Comparison of ENCODE assay signal across 1 cellular context in genomic region chr19:48025480-48025879, GRCh38.
TF ChIP-seq lines count a peak whose summit lies in the region.

No MANE protein-coding gene starts in this region.

TF ChIP-seq in HEK293, 187 proteins besides CTCF, POLR2A, EP300 and RAD21 (continued from another document):
- TF ChIP-seq, protein P1, sequence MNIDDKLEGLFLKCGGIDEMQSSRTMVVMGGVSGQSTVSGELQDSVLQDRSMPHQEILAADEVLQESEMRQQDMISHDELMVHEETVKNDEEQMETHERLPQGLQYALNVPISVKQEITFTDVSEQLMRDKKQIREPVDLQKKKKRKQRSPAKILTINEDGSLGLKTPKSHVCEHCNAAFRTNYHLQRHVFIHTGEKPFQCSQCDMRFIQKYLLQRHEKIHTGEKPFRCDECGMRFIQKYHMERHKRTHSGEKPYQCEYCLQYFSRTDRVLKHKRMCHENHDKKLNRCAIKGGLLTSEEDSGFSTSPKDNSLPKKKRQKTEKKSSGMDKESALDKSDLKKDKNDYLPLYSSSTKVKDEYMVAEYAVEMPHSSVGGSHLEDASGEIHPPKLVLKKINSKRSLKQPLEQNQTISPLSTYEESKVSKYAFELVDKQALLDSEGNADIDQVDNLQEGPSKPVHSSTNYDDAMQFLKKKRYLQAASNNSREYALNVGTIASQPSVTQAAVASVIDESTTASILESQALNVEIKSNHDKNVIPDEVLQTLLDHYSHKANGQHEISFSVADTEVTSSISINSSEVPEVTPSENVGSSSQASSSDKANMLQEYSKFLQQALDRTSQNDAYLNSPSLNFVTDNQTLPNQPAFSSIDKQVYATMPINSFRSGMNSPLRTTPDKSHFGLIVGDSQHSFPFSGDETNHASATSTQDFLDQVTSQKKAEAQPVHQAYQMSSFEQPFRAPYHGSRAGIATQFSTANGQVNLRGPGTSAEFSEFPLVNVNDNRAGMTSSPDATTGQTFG (tag by site-specific recombination; IDR thresholded peaks at IDR 0.05; ENCODE audit: borderline replicate concordance) = 0 out of 2 replicates have a peak, but pooled peaks have one; percentile 35
- TF ChIP-seq ZNF621 (tag by site-specific recombination; IDR thresholded peaks at IDR 0.05) = 0 out of 2 replicates have a peak, but pooled peaks have one; percentile 63
- TF ChIP-seq SALL2 (tag by site-specific recombination; IDR thresholded peaks at IDR 0.05; ENCODE audit: borderline replicate concordance) = no peak
- TF ChIP-seq ZNF211 (tag by site-specific recombination; IDR thresholded peaks at IDR 0.05; ENCODE audit: low read depth) = no peak
